ENCODE assay signal across 8 cellular contexts in genomic region chr5:136053336-136054121, GRCh38. TPM values are rescaled to one million over a fixed set of nuclear protein-coding genes. Genes with fewer than 3 reads are reported as not detected.
DNase-seq lines count a peak whose midpoint lies in the region; ATAC-seq and TF ChIP-seq lines count a peak whose summit lies in the region.

No MANE protein-coding gene starts in this region.

- H3K27ac Mint-ChIP-seq in HFFc6, result peak overlapping the region; percentile 98

- H3K27me3 ChIP-seq in stomach smooth muscle (ENCODE audit: control insufficient read depth in 1 of 2, insufficient read depth in 2 of 2, low read length in 2 of 2), result no peaks in the 10 kb centered on the region

- no peaks in the 10 kb centered on the region for H3K9me3 ChIP-seq in stomach smooth muscle (ENCODE audit: control insufficient read depth in 2 of 2, low read length in 2 of 2)

- no peak for TF ChIP-seq CTCF in HFFc6 (IDR thresholded peaks at IDR 0.05)

- H3K4me1 ChIP-seq in stomach smooth muscle (ENCODE audit: control insufficient read depth, insufficient read depth, low read length), result peaks cover 46% of the 10 kb centered on the region

- ATAC-seq in GM21515 (IDR thresholded peaks at IDR 0.05; ENCODE audit: unreplicated experiment), result no peak

- no peaks in the 10 kb centered on the region for H3K9me3 Mint-ChIP-seq in HFFc6

- H3K4me3 Mint-ChIP-seq in HFFc6, result peak overlapping the region; percentile 56

- peaks cover 73% of the 10 kb centered on the region for H3K4me1 Mint-ChIP-seq in HFFc6 (ENCODE audit: low read depth)

- no peak overlapping the region for H3K4me3 ChIP-seq in stomach smooth muscle (ENCODE audit: low read length in 2 of 2)

- peaks cover 18 to 30% of the 10 kb centered on the region in 2 donors for H3K36me3 ChIP-seq in stomach smooth muscle (ENCODE audit: control insufficient read depth in 2 of 2, insufficient read depth in 2 of 2, low read length in 2 of 2)

- peak overlapping the region; percentile 11 for H3K27ac ChIP-seq in stomach smooth muscle (ENCODE audit: low read length)

- peak; percentile 97 for DNase-seq in HFFc6
- DNase-seq in amniotic stem cell (lab: John Stamatoyannopoulos, UW), result peak; percentile 94
- peak; percentile 92 for DNase-seq in hepatic stellate cell (ENCODE audit: low spot score)
- no peak for DNase-seq in NOMO-1 treated with dmso at 0.1 percent for 144 hours (lab: John Stamatoyannopoulos, UW; ENCODE audit: unreplicated experiment)
- DNase-seq in NCI-H2029 (lab: John Stamatoyannopoulos, UW), result no peak
- DNase-seq in NCI-H510A (lab: John Stamatoyannopoulos, UW), result no peak

- no peak overlapping the region for H3K9ac ChIP-seq in stomach smooth muscle (ENCODE audit: low read length in 2 of 2)

- peaks cover under 1% of the 10 kb centered on the region for H3K27me3 Mint-ChIP-seq in HFFc6 (ENCODE audit: insufficient read depth)

- peaks cover 54% of the 10 kb centered on the region for H3K36me3 Mint-ChIP-seq in HFFc6 (ENCODE audit: low read depth)

RNA-seq across cellular contexts. Expression of gene TGFBI, which starts 24.7 kb away (rescaled TPM):
- 100 to 1,000 TPM; 529 to 911 (median 784) TPM for total RNA-seq in HFFc6 (2021; fragmentation: NEBNext Ultra II Directional; extraction: Animal tissue kit (Norgen Biotek cat#: 25700))

Comparison
In these comparisons a context has a peak if more than half of its experiments do, and no peak if none do; other contexts are left out.
1. DNase-seq: peak in HFFc6 (single experiment), amniotic stem cell (single experiment) and hepatic stellate cell (single experiment); none in NOMO-1 treated with dmso at 0.1 percent for 144 hours (single experiment), NCI-H2029 (single experiment) and NCI-H510A (single experiment).